In genomic region chr10:118968071-118968470, GRCh38 we compare ENCODE assay signal across 27 cellular contexts.
DNase-seq lines count a peak whose midpoint lies in the region; ATAC-seq and TF ChIP-seq lines count a peak whose summit lies in the region.
"Had no signal": no experiment of that assay in that cellular context is flagged by ENCODE, and none has a peak within 500 bp of the region (broad histone marks: within the 10 kb centered on the region; RNA-seq: fewer than 3 reads in every experiment).

No MANE protein-coding gene starts in this region.

- no peaks in the 10 kb centered on the region for H3K9me3 Mint-ChIP-seq in immature natural killer cell
- H3K9me3 Mint-ChIP-seq: activated naive CD4-positive, alpha-beta T cell treated with anti-CD3 and anti-CD28 coated beads, Interleukin-2, amount 50 U/mL, for 72 hours had no signal

- peak overlapping the region; percentile 43 for H3K14ac ChIP-seq in neuronal stem cell (ENCODE audit: low read length)

- H3K4me1 ChIP-seq in left ventricle myocardium inferior (peaks cover 35% of the 10 kb centered on the region), heart left ventricle (peaks cover 0 to 26% (median 0%) of the 10 kb centered on the region in 12 donors), neuronal stem cell (ENCODE audit: control insufficient read depth in 2 of 2, insufficient read depth in 1 of 2, low read depth in 1 of 2, low read length in 2 of 2) (peaks cover 0 to 10% of the 10 kb centered on the region in 2 donors), testis (peaks cover 13% of the 10 kb centered on the region)
- H3K4me1 ChIP-seq: Peyer's patch, transverse colon had no signal

- H2BK15ac ChIP-seq in neuronal stem cell (ENCODE audit: low read length) = peak overlapping the region; percentile 23

- peak overlapping the region; percentile 31 for H2BK5ac ChIP-seq in neuronal stem cell (ENCODE audit: low read length)

- no peak overlapping the region for H3K4me3 Mint-ChIP-seq in immature natural killer cell

- no peak for TF ChIP-seq POLR2A in heart left ventricle (IDR thresholded peaks at IDR 0.05)
- no peak for TF ChIP-seq POLR2A in testis (IDR thresholded peaks at IDR 0.05)

- H4K8ac ChIP-seq in neuronal stem cell (ENCODE audit: low read depth, low read length) = peak overlapping the region; percentile 44

- H3K4ac ChIP-seq in neuronal stem cell (ENCODE audit: low read length) = no peak overlapping the region

- H3K4me3 ChIP-seq in left ventricle myocardium inferior (no peak overlapping the region), heart left ventricle (no peak overlapping the region), neuronal stem cell (ENCODE audit: low read length in 2 of 2) (no peak overlapping the region), testis (no peak overlapping the region)
- H3K4me3 ChIP-seq: BLaER1 treated with 17β-estradiol and CSF1 and Interleukin-3, amounts not matched to agents 10 nM and 100 nM; MG63; Peyer's patch; transverse colon had no signal

- peak overlapping the region; percentile 78 for H3K18ac ChIP-seq in neuronal stem cell (ENCODE audit: low read length)

- peak overlapping the region; percentile 66 for H4K91ac ChIP-seq in neuronal stem cell (ENCODE audit: low read depth, low read length, poor library complexity)

- H2AK5ac ChIP-seq in neuronal stem cell (ENCODE audit: low read depth, low read length) = peak overlapping the region; percentile 53

- no peak for TF ChIP-seq CTCF in left ventricle myocardium inferior (IDR thresholded peaks at IDR 0.05; ENCODE audit: borderline replicate concordance)
- no peak for TF ChIP-seq CTCF in heart left ventricle (IDR thresholded peaks at IDR 0.05)
- TF ChIP-seq CTCF in testis (IDR thresholded peaks at IDR 0.05) = no peak

- H3K9ac ChIP-seq in neuronal stem cell (ENCODE audit: low read depth, low read length, poor library complexity) = no peak overlapping the region
- H3K9ac ChIP-seq: BLaER1 treated with 17β-estradiol and CSF1 and Interleukin-3, amounts not matched to agents 10 nM and 100 nM had no signal

- H3K27me3 ChIP-seq in left ventricle myocardium inferior (ENCODE audit: low read depth) (no peaks in the 10 kb centered on the region), heart left ventricle (no peaks in the 10 kb centered on the region), neuronal stem cell (ENCODE audit: control insufficient read depth in 3 of 3, insufficient read depth in 3 of 3, low read depth in 1 of 3, low read length in 3 of 3) (peaks cover 0 to 10% (median 0%) of the 10 kb centered on the region in 3 experiments), testis (no peaks in the 10 kb centered on the region)
- H3K27me3 ChIP-seq: BLaER1 treated with 17β-estradiol and CSF1 and Interleukin-3, amounts not matched to agents 10 nM and 100 nM; MG63; Peyer's patch; transverse colon had no signal

- H3K23ac ChIP-seq in neuronal stem cell (ENCODE audit: low read depth, low read length, poor library complexity) = peak overlapping the region; percentile 70

- 56 to 79% (median 68%) methylated on average over 9 of the region's 9 CpGs for WGBS in heart left ventricle, 4 donors
- no CpG with 5 or more reads among the region's 9 CpGs for WGBS in neuronal stem cell (ENCODE audit: extremely low coverage in 2 of 2, insufficient read length in 2 of 2, insufficient replicate concordance in 1 of 2), 2 donors
- 74 to 79% methylated on average over 5 to 9 of the region's 9 CpGs for WGBS in testis, 2 donors

- no peaks in the 10 kb centered on the region for H3K4me1 Mint-ChIP-seq in immature natural killer cell
- H3K4me1 Mint-ChIP-seq: naive B cell had no signal

- ATAC-seq in Right ventricle myocardium superior (ENCODE audit: poor library complexity) (peak; percentile 62), heart left ventricle (peak; percentile 49 to 73 (median 58)), GM18870 (IDR thresholded peaks at IDR 0.05; ENCODE audit: unreplicated experiment) (no peak)
- ATAC-seq: activated naive CD4-positive, alpha-beta T cell treated with anti-CD3 and anti-CD28 coated beads, Interleukin-2, amount 50 U/mL, for 72 hours; left lobe of liver had no signal

- no peak overlapping the region for H3K27ac Mint-ChIP-seq in immature natural killer cell
- H3K27ac Mint-ChIP-seq: activated naive CD4-positive, alpha-beta T cell treated with anti-CD3 and anti-CD28 coated beads, Interleukin-2, amount 50 U/mL, for 72 hours; naive B cell had no signal

- H3K27me3 Mint-ChIP-seq in immature natural killer cell (ENCODE audit: low read depth in 3 of 3) = peaks cover 1 to 12% (median 9%) of the 10 kb centered on the region in 3 donors

- H3K36me3 Mint-ChIP-seq in immature natural killer cell = no peaks in the 10 kb centered on the region
- H3K36me3 Mint-ChIP-seq: activated naive CD4-positive, alpha-beta T cell treated with anti-CD3 and anti-CD28 coated beads, Interleukin-2, amount 50 U/mL, for 72 hours had no signal

- peak overlapping the region; percentile 88 for H2BK12ac ChIP-seq in neuronal stem cell (ENCODE audit: low read length)

- no peak overlapping the region for H2AFZ ChIP-seq in neuronal stem cell (ENCODE audit: low read length)

- no peaks in the 10 kb centered on the region for H3K79me1 ChIP-seq in neuronal stem cell (ENCODE audit: low read depth, low read length)

- H3K9me3 ChIP-seq in left ventricle myocardium inferior (replicated peaks) = no peaks in the 10 kb centered on the region
- peaks cover 0 to 5% (median 0%) of the 10 kb centered on the region in 12 donors for H3K9me3 ChIP-seq in heart left ventricle
- no peaks in the 10 kb centered on the region for H3K9me3 ChIP-seq in neuronal stem cell (replicated peaks in 1 of 2; ENCODE audit: control insufficient read depth in 2 of 2, insufficient read depth in 1 of 2, low read depth in 1 of 2, low read length in 2 of 2)
- no peaks in the 10 kb centered on the region for H3K9me3 ChIP-seq in testis
- H3K9me3 ChIP-seq: MG63, Peyer's patch, transverse colon had no signal

- intact Hi-C loops in Right ventricle myocardium superior (cut with DNase I) = no loop called here
- intact Hi-C loops in left ventricle myocardium inferior (cut with micrococcal nuclease) = no loop called here
- intact Hi-C loops in heart left ventricle (cut with DNase I) = loop anchor here in 4 of 10 donors (5.0 kb wide), 2 partner anchors 54 to 59 kb away; partner anchors contain the start of gene NANOS1 (in 3 of the 4)
- intact Hi-C loops in testis (cut with DNase I; ENCODE audit: low total_unique reads) = no loop called here

- no peak overlapping the region for H2BK120ac ChIP-seq in neuronal stem cell (ENCODE audit: low read depth, low read length)

- H3K27ac ChIP-seq in left ventricle myocardium inferior (replicated peaks) (no peak overlapping the region), heart left ventricle (no peak overlapping the region), neuronal stem cell (replicated peaks; ENCODE audit: low read length) (no peak overlapping the region), testis (no peak overlapping the region)
- H3K27ac ChIP-seq: Peyer's patch, transverse colon had no signal

- H3K36me3 ChIP-seq in left ventricle myocardium inferior (no peaks in the 10 kb centered on the region), heart left ventricle (no peaks in the 10 kb centered on the region), neuronal stem cell (replicated peaks in 1 of 2; ENCODE audit: control insufficient read depth in 2 of 2, insufficient read depth in 2 of 2, low read length in 2 of 2) (no peaks in the 10 kb centered on the region), testis (ENCODE audit: low read depth, missing control alignments) (no peaks in the 10 kb centered on the region)
- H3K36me3 ChIP-seq: BLaER1 treated with 17β-estradiol and CSF1 and Interleukin-3, amounts not matched to agents 10 nM and 100 nM; MG63; Peyer's patch; transverse colon had no signal

- DNase-seq in Right ventricle myocardium superior = no peak
- no peak for DNase-seq in left ventricle myocardium inferior
- DNase-seq in heart left ventricle = no peak
- DNase-seq in neuronal stem cell (ENCODE audit: low spot score) = no peak
- no peak for DNase-seq in immature natural killer cell
- DNase-seq in activated CD8-positive, alpha-beta memory T cell treated with anti-CD3 and anti-CD28 coated beads for 24 hours = no peak
- no peak for DNase-seq in testis
- DNase-seq: activated CD4-positive, alpha-beta T cell treated with anti-CD3 and anti-CD28 coated beads for 48 hours; activated T-cell treated with anti-CD3 and anti-CD28 coated beads for 4 hours; amygdala; DMS53; H7; KG1; mesendoderm; MG63; naive B cell; NCI-H2081; NCI-H226; nucleus accumbens; Peyer's patch; stimulated activated CD8-positive, alpha-beta memory T cell treated with anti-CD3 and anti-CD28 coated beads, Interleukin-4, amount 100 ng/mL, for 48 hours; T-helper 9 cell; transverse colon had no signal

- no peak overlapping the region for H3K4me2 ChIP-seq in neuronal stem cell (ENCODE audit: insufficient read depth, low read length, poor library complexity, severe bottlenecking)
